In genomic region chr7:99373086-99374066, GRCh38 we compare ENCODE assay signal across 8 cellular contexts. TPM values are rescaled to one million over a fixed set of nuclear protein-coding genes. Genes with fewer than 3 reads are reported as not detected.
DNase-seq lines count a peak whose midpoint lies in the region; ATAC-seq, FAIRE-seq and TF ChIP-seq lines count a peak whose summit lies in the region.

No MANE protein-coding gene starts in this region.

- no peak for ATAC-seq in CD4-positive, CD25-positive, alpha-beta regulatory T cell (ENCODE audit: low read depth in 2 of 2)
- ATAC-seq in effector memory CD8-positive, alpha-beta T cell (replicated peaks), result no peak
- ATAC-seq in HG03159 (IDR thresholded peaks at IDR 0.05; ENCODE audit: unreplicated experiment), result no peak

- H3K27me3 ChIP-seq in CD4-positive, CD25-positive, alpha-beta regulatory T cell (ENCODE audit: control insufficient read depth, insufficient read depth, low read length), result no peaks in the 10 kb centered on the region
- H3K27me3 ChIP-seq in Karpas-422 (ENCODE audit: low read length), result no peaks in the 10 kb centered on the region

- H3K79me2 ChIP-seq in Karpas-422 (ENCODE audit: low read length), result peaks cover 36% of the 10 kb centered on the region

- H3K9ac ChIP-seq in Karpas-422 (ENCODE audit: low read length), result peak overlapping the region; percentile 96

- H3K36me3 Mint-ChIP-seq in CD4-positive, CD25-positive, alpha-beta regulatory T cell, result no peaks in the 10 kb centered on the region
- peaks cover 48% of the 10 kb centered on the region for H3K36me3 Mint-ChIP-seq in effector memory CD8-positive, alpha-beta T cell (ENCODE audit: insufficient read depth)
- H3K36me3 Mint-ChIP-seq in neural crest cell (ENCODE audit: low read depth), result peaks cover 4% of the 10 kb centered on the region

- no peak for TF ChIP-seq CTCF in neural crest cell (conservative IDR thresholded peaks at IDR 0.05)

- peak overlapping the region; percentile 99; the same call in 1 of the 2 replicates for H2AFZ ChIP-seq in Karpas-422 (ENCODE audit: low read length)

- no peak for DNase-seq in CD4-positive, CD25-positive, alpha-beta regulatory T cell
- DNase-seq in Karpas-422 (no peak), neural crest cell (ENCODE audit: low read depth, low spot score) (no peak), cerebellar nuclear complex (lab: John Stamatoyannopoulos, UW) (no peak), RCC 7860 (ENCODE audit: low spot score) (no peak), NOMO-1 (lab: John Stamatoyannopoulos, UW; ENCODE audit: unreplicated experiment in 2 of 2) (no peak)
- peak in 1 of 3 experiments; percentile 16 for DNase-seq in effector memory CD8-positive, alpha-beta T cell

- H3K4me1 Mint-ChIP-seq in CD4-positive, CD25-positive, alpha-beta regulatory T cell, result peaks cover 0 to 29% (median 14%) of the 10 kb centered on the region in 4 donors
- H3K4me1 Mint-ChIP-seq in effector memory CD8-positive, alpha-beta T cell (ENCODE audit: low read depth in 2 of 2), result peaks cover 22% of the 10 kb centered on the region in 2 donors
- peaks cover 13% of the 10 kb centered on the region for H3K4me1 Mint-ChIP-seq in neural crest cell

- no peaks in the 10 kb centered on the region for H4K20me1 ChIP-seq in Karpas-422 (ENCODE audit: insufficient read depth, low read depth, low read length)

- H3K4me3 Mint-ChIP-seq in CD4-positive, CD25-positive, alpha-beta regulatory T cell, result peak overlapping the region; percentile 82 to 92 (median 88)
- peak overlapping the region; percentile 81 to 89 for H3K4me3 Mint-ChIP-seq in effector memory CD8-positive, alpha-beta T cell
- peak overlapping the region; percentile 89 for H3K4me3 Mint-ChIP-seq in neural crest cell

- FAIRE-seq in RCC 7860 (lab: Jason Lieb, UNC), result no peak

- peak overlapping the region; percentile 55 to 69 (median 66) for H3K27ac Mint-ChIP-seq in CD4-positive, CD25-positive, alpha-beta regulatory T cell
- peak overlapping the region; percentile 52 to 75 for H3K27ac Mint-ChIP-seq in effector memory CD8-positive, alpha-beta T cell
- H3K27ac Mint-ChIP-seq in neural crest cell (ENCODE audit: unreplicated experiment), result no peak overlapping the region

- H3K36me3 ChIP-seq in CD4-positive, CD25-positive, alpha-beta regulatory T cell (ENCODE audit: control insufficient read depth, insufficient read depth, low read length), result peaks cover 7% of the 10 kb centered on the region
- H3K36me3 ChIP-seq in Karpas-422 (ENCODE audit: insufficient read depth, low read length), result 0 out of 2 replicates have a peak, but pooled peaks cover 8% of the 10 kb centered on the region

- peaks cover 4% of the 10 kb centered on the region for H3K27me3 Mint-ChIP-seq in CD4-positive, CD25-positive, alpha-beta regulatory T cell
- H3K27me3 Mint-ChIP-seq in effector memory CD8-positive, alpha-beta T cell, result no peaks in the 10 kb centered on the region
- peaks cover 5% of the 10 kb centered on the region for H3K27me3 Mint-ChIP-seq in neural crest cell (ENCODE audit: low read depth)

- no peaks in the 10 kb centered on the region for H3K9me3 Mint-ChIP-seq in CD4-positive, CD25-positive, alpha-beta regulatory T cell
- no peaks in the 10 kb centered on the region for H3K9me3 Mint-ChIP-seq in effector memory CD8-positive, alpha-beta T cell
- H3K9me3 Mint-ChIP-seq in neural crest cell, result no peaks in the 10 kb centered on the region

- H3K4me1 ChIP-seq in CD4-positive, CD25-positive, alpha-beta regulatory T cell (ENCODE audit: control insufficient read depth, insufficient read depth, low read length, poor library complexity, severe bottlenecking), result peaks cover 36% of the 10 kb centered on the region
- H3K4me1 ChIP-seq in Karpas-422 (ENCODE audit: low read length), result peaks cover 23% of the 10 kb centered on the region

- H3K9me2 ChIP-seq in Karpas-422 (replicated peaks; ENCODE audit: insufficient read depth, low read length), result no peaks in the 10 kb centered on the region

- H3K9me3 ChIP-seq in CD4-positive, CD25-positive, alpha-beta regulatory T cell (ENCODE audit: control insufficient read depth in 2 of 2, low read length in 2 of 2), result no peaks in the 10 kb centered on the region
- no peaks in the 10 kb centered on the region for H3K9me3 ChIP-seq in Karpas-422 (ENCODE audit: low read length)

- H3K4me3 ChIP-seq in CD4-positive, CD25-positive, alpha-beta regulatory T cell (ENCODE audit: low read depth, low read length), result peak overlapping the region; percentile 24
- peak overlapping the region; percentile 97 for H3K4me3 ChIP-seq in Karpas-422 (ENCODE audit: low read length)

- peak overlapping the region; percentile 99 for H3K27ac ChIP-seq in CD4-positive, CD25-positive, alpha-beta regulatory T cell (ENCODE audit: insufficient read depth, low read length, poor library complexity, severe bottlenecking)
- no peak overlapping the region for H3K27ac ChIP-seq in Karpas-422 (ENCODE audit: low read length)

- peak overlapping the region; percentile 98 for H3K4me2 ChIP-seq in Karpas-422 (ENCODE audit: low read depth, low read length, poor library complexity, severe bottlenecking)

RNA-seq across cellular contexts. Expression of gene ARPC1B, which starts 1.2 kb away (rescaled TPM):
- total RNA-seq in CD4-positive, CD25-positive, alpha-beta regulatory T cell, result 205 TPM
- polyA plus RNA-seq in CD4-positive, CD25-positive, alpha-beta regulatory T cell, result 100 to 1,000 TPM; 602 to 898 (median 659) TPM
- total RNA-seq in Karpas-422 (2014; rRNA removed; shearing (Covaris generic); ENCODE audit: low replicate concordance), result 146 and 305 TPM in 2 replicates
- total RNA-seq in neural crest cell, result 67.7 and 71.6 TPM in 2 replicates

RNA-seq across cellular contexts. Expression of gene PDAP1, which starts 35.0 kb away (rescaled TPM):
- 52.8 TPM for total RNA-seq in CD4-positive, CD25-positive, alpha-beta regulatory T cell
- polyA plus RNA-seq in CD4-positive, CD25-positive, alpha-beta regulatory T cell, result 10 to 100 TPM; 17.2 to 27.5 (median 19.7) TPM
- total RNA-seq in Karpas-422 (2014; rRNA removed; shearing (Covaris generic); ENCODE audit: low replicate concordance), result 14.2 and 43.0 TPM in 2 replicates
- 146 and 155 TPM in 2 replicates for total RNA-seq in neural crest cell

RNA-seq across cellular contexts. Expression of gene BUD31, which starts 35.4 kb away (rescaled TPM):
- total RNA-seq in CD4-positive, CD25-positive, alpha-beta regulatory T cell, result 130 TPM
- polyA plus RNA-seq in CD4-positive, CD25-positive, alpha-beta regulatory T cell, result 100 to 1,000 TPM; 175 to 251 (median 224) TPM
- total RNA-seq in Karpas-422 (2014; rRNA removed; shearing (Covaris generic); ENCODE audit: low replicate concordance), result 63.7 and 81.8 TPM in 2 replicates
- total RNA-seq in neural crest cell, result 107 and 108 TPM in 2 replicates

RNA-seq across cellular contexts. Expression of gene ARPC1A, which starts 47.7 kb away (rescaled TPM):
- 42.5 TPM for total RNA-seq in CD4-positive, CD25-positive, alpha-beta regulatory T cell
- 10 to 100 TPM; 70.2 to 79.0 (median 75.9) TPM for polyA plus RNA-seq in CD4-positive, CD25-positive, alpha-beta regulatory T cell
- total RNA-seq in Karpas-422 (2014; rRNA removed; shearing (Covaris generic); ENCODE audit: low replicate concordance), result 36.8 and 39.4 TPM in 2 replicates
- 214 and 216 TPM in 2 replicates for total RNA-seq in neural crest cell
